In the genomic region with DNA sequence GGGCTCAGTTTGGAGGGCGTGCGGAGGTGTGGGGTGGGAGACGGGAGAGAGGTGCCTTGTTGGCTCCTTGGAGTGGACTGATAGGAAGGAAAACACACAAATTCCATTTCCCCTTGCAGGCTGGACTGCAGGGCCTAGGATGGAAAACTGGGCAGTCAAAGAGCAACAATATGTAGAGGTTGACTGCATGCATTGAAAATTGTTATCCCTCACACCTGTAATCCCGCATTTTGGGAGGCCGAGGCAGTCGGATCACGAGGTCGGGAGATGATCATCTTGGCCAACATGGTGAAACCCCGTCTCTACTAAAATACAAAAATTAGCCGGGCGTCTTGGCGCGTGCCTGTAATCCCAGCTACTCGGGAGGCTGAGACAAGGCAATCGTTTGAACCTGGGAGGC, we compare ENCODE assay signal across 1 cellular context.
TF ChIP-seq lines count a peak whose summit lies in the region.

No MANE protein-coding gene starts in this region.

TF ChIP-seq in WTC11, 78 proteins besides CTCF, POLR2A, EP300 and RAD21 (continued from another document):
- TF ChIP-seq, protein P1, sequence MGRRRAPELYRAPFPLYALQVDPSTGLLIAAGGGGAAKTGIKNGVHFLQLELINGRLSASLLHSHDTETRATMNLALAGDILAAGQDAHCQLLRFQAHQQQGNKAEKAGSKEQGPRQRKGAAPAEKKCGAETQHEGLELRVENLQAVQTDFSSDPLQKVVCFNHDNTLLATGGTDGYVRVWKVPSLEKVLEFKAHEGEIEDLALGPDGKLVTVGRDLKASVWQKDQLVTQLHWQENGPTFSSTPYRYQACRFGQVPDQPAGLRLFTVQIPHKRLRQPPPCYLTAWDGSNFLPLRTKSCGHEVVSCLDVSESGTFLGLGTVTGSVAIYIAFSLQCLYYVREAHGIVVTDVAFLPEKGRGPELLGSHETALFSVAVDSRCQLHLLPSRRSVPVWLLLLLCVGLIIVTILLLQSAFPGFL (CRISPR knock-in tag; IDR thresholded peaks at IDR 0.05; ENCODE audit: borderline replicate concordance) = no peak
- TF ChIP-seq PRRX2 (CRISPR knock-in tag; IDR thresholded peaks at IDR 0.05) = no peak
- TF ChIP-seq, protein P2, sequence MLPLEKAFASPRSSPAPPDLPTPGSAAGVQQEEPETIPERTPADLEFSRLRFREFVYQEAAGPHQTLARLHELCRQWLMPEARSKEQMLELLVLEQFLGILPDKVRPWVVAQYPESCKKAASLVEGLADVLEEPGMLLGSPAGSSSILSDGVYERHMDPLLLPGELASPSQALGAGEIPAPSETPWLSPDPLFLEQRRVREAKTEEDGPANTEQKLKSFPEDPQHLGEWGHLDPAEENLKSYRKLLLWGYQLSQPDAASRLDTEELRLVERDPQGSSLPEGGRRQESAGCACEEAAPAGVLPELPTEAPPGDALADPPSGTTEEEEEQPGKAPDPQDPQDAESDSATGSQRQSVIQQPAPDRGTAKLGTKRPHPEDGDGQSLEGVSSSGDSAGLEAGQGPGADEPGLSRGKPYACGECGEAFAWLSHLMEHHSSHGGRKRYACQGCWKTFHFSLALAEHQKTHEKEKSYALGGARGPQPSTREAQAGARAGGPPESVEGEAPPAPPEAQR (CRISPR knock-in tag; IDR thresholded peaks at IDR 0.05) = no peak
- no peak for TF ChIP-seq ZNF317 (CRISPR knock-in tag; IDR thresholded peaks at IDR 0.05; ENCODE audit: borderline replicate concordance, low read depth)
- TF ChIP-seq NFYB (CRISPR knock-in tag; conservative IDR thresholded peaks at IDR 0.05; ENCODE audit: low read depth) = no peak
- TF ChIP-seq ZNF416 (CRISPR knock-in tag; IDR thresholded peaks at IDR 0.05) = no peak
- TF ChIP-seq CREM (CRISPR knock-in tag; IDR thresholded peaks at IDR 0.05) = no peak
- TF ChIP-seq, protein P3, sequence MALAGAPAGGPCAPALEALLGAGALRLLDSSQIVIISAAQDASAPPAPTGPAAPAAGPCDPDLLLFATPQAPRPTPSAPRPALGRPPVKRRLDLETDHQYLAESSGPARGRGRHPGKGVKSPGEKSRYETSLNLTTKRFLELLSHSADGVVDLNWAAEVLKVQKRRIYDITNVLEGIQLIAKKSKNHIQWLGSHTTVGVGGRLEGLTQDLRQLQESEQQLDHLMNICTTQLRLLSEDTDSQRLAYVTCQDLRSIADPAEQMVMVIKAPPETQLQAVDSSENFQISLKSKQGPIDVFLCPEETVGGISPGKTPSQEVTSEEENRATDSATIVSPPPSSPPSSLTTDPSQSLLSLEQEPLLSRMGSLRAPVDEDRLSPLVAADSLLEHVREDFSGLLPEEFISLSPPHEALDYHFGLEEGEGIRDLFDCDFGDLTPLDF (CRISPR knock-in tag; IDR thresholded peaks at IDR 0.05) = no peak
- TF ChIP-seq NFE2L1 (CRISPR knock-in tag; IDR thresholded peaks at IDR 0.05) = no peak
- TF ChIP-seq, protein P4, sequence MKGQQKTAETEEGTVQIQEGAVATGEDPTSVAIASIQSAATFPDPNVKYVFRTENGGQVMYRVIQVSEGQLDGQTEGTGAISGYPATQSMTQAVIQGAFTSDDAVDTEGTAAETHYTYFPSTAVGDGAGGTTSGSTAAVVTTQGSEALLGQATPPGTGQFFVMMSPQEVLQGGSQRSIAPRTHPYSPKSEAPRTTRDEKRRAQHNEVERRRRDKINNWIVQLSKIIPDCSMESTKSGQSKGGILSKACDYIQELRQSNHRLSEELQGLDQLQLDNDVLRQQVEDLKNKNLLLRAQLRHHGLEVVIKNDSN (CRISPR knock-in tag; IDR thresholded peaks at IDR 0.05) = no peak
- no peak for TF ChIP-seq CREB1 (CRISPR knock-in tag; IDR thresholded peaks at IDR 0.05)
- TF ChIP-seq, protein P5, sequence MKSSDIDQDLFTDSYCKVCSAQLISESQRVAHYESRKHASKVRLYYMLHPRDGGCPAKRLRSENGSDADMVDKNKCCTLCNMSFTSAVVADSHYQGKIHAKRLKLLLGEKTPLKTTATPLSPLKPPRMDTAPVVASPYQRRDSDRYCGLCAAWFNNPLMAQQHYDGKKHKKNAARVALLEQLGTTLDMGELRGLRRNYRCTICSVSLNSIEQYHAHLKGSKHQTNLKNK (CRISPR knock-in tag; IDR thresholded peaks at IDR 0.05) = no peak
- TF ChIP-seq ZNF671 (CRISPR knock-in tag; IDR thresholded peaks at IDR 0.05) = no peak
- TF ChIP-seq ZNF121 (CRISPR knock-in tag; IDR thresholded peaks at IDR 0.05) = no peak
- no peak for TF ChIP-seq CBFB (CRISPR knock-in tag; IDR thresholded peaks at IDR 0.05; ENCODE audit: low read depth)
